In genomic region chr5:14142856-14143508, GRCh38 we compare ENCODE assay signal across 1 cellular context.
A peak's percentile ranks its signal among the peaks of the same experiment; 100 is the strongest.
TF ChIP-seq lines count a peak whose summit lies in the region.

Gene TRIO, plus strand, starts transcription at chr5:14143342. Its CDS starts 384 bp downstream, at chr5:14143726.

TF ChIP-seq in HepG2, 621 proteins besides CTCF, POLR2A, EP300 and RAD21 (continued from another document and continues in another):
- TF ChIP-seq ZNF460 (CRISPR knock-in tag; IDR thresholded peaks at IDR 0.05; ENCODE audit: borderline replicate concordance): no peak
- TF ChIP-seq ZBTB14 (CRISPR knock-in tag; IDR thresholded peaks at IDR 0.05): no peak
- no peak for TF ChIP-seq SIX4 (CRISPR knock-in tag; IDR thresholded peaks at IDR 0.05)
- TF ChIP-seq ZFP37 (CRISPR knock-in tag; IDR thresholded peaks at IDR 0.05; ENCODE audit: borderline replicate concordance): no peak
- TF ChIP-seq ZNF318 (CRISPR knock-in tag; IDR thresholded peaks at IDR 0.05): no peak
- no peak for TF ChIP-seq MATR3 (CRISPR knock-in tag; IDR thresholded peaks at IDR 0.05)
- TF ChIP-seq FOXA1 (IDR thresholded peaks at IDR 0.05): no peak
- no peak for TF ChIP-seq FOXA1 (CRISPR knock-in tag; IDR thresholded peaks at IDR 0.05)
- TF ChIP-seq ZFX (CRISPR knock-in tag; IDR thresholded peaks at IDR 0.05; ENCODE audit: low read depth): peak; percentile 58
- TF ChIP-seq ZNF280B (CRISPR knock-in tag; IDR thresholded peaks at IDR 0.05; ENCODE audit: borderline replicate concordance): 0 out of 2 replicates have a peak, but pooled peaks have one; percentile 54
- TF ChIP-seq ZNF563 (CRISPR knock-in tag; IDR thresholded peaks at IDR 0.05): peak; percentile 66; the same call in 1 of the 2 replicates
- TF ChIP-seq KDM3A (CRISPR knock-in tag; IDR thresholded peaks at IDR 0.05; ENCODE audit: low read depth): peak; percentile 75; the same call in 1 of the 2 replicates
- peak; percentile 52; the same call in 1 of the 2 replicates for TF ChIP-seq NFKB2 (CRISPR knock-in tag; IDR thresholded peaks at IDR 0.05; ENCODE audit: borderline replicate concordance)
- TF ChIP-seq ZMAT5 (CRISPR knock-in tag; IDR thresholded peaks at IDR 0.05; ENCODE audit: borderline replicate concordance, low read depth): no peak
- TF ChIP-seq NBN (conservative IDR thresholded peaks at IDR 0.05): no peak
- TF ChIP-seq NONO (IDR thresholded peaks at IDR 0.05): no peak
- TF ChIP-seq NONO (CRISPR knock-in tag; conservative IDR thresholded peaks at IDR 0.05): peak; percentile 53; the same call in 1 of the 2 replicates
- no peak for TF ChIP-seq ZNF619 (CRISPR knock-in tag; IDR thresholded peaks at IDR 0.05)
- no peak; the same call in 1 of the 2 replicates for TF ChIP-seq MIER2 (CRISPR knock-in tag; IDR thresholded peaks at IDR 0.05)
- peak; percentile 56; the same call in 1 of the 2 replicates for TF ChIP-seq ZNF574 (CRISPR knock-in tag; IDR thresholded peaks at IDR 0.05)
- TF ChIP-seq KLF16 (CRISPR knock-in tag; IDR thresholded peaks at IDR 0.05): peak in 1 of 2 experiments; percentile 82; a peak in 2 of 4 replicates
- no peak for TF ChIP-seq MIER3 (CRISPR knock-in tag; IDR thresholded peaks at IDR 0.05; ENCODE audit: borderline replicate concordance)
- no peak for TF ChIP-seq RNF2 (conservative IDR thresholded peaks at IDR 0.05; ENCODE audit: low read depth)
- no peak for TF ChIP-seq ZNF7 (CRISPR knock-in tag; IDR thresholded peaks at IDR 0.05)
- TF ChIP-seq ZNF792 (CRISPR knock-in tag; IDR thresholded peaks at IDR 0.05): peak; percentile 49; the same call in 1 of the 2 replicates
- no peak for TF ChIP-seq ZBTB4 (CRISPR knock-in tag; IDR thresholded peaks at IDR 0.05; ENCODE audit: borderline replicate concordance)
- TF ChIP-seq FOXC1 (CRISPR knock-in tag; IDR thresholded peaks at IDR 0.05; ENCODE audit: borderline replicate concordance): no peak
- peak; percentile 47 for TF ChIP-seq ASH2L (IDR thresholded peaks at IDR 0.05; ENCODE audit: insufficient read length, low read depth, low read length)
- peak; percentile 14; the same call in 1 of the 2 replicates for TF ChIP-seq REPIN1 (CRISPR knock-in tag; IDR thresholded peaks at IDR 0.05; ENCODE audit: borderline replicate concordance, low read depth)
- peak; percentile 48; the same call in 1 of the 2 replicates for TF ChIP-seq KDM5B (CRISPR knock-in tag; IDR thresholded peaks at IDR 0.05; ENCODE audit: borderline replicate concordance)
- TF ChIP-seq ZNF414 (CRISPR knock-in tag; IDR thresholded peaks at IDR 0.05): no peak
- TF ChIP-seq AKNA (CRISPR knock-in tag; IDR thresholded peaks at IDR 0.05; ENCODE audit: borderline replicate concordance): no peak
- TF ChIP-seq ZNF747 (CRISPR knock-in tag; IDR thresholded peaks at IDR 0.05; ENCODE audit: borderline replicate concordance): no peak
- no peak for TF ChIP-seq POLR2AphosphoS2 (IDR thresholded peaks at IDR 0.05; ENCODE audit: low read depth, low read length)
